28 cellular contexts compared by ENCODE assay signal in genomic region chr21:33041981-33042380, GRCh38. TPM values are rescaled to one million over a fixed set of nuclear protein-coding genes. Genes with fewer than 3 reads are reported as not detected.
DNase-seq lines count a peak whose midpoint lies in the region; ATAC-seq and TF ChIP-seq lines count a peak whose summit lies in the region.
"Had no signal": no experiment of that assay in that cellular context is flagged by ENCODE, and none has a peak within 500 bp of the region (broad histone marks: within the 10 kb centered on the region; RNA-seq: fewer than 3 reads in every experiment).

No MANE protein-coding gene starts in this region.

- no peaks in the 10 kb centered on the region for H4K20me1 ChIP-seq in fibroblast of lung (ENCODE audit: control insufficient read depth, extremely low read depth, insufficient read depth, low read length)

- H3K27me3 ChIP-seq in fibroblast of lung (ENCODE audit: control insufficient read depth, insufficient read depth, low read length), result no peaks in the 10 kb centered on the region

- no peaks in the 10 kb centered on the region for H3K79me2 ChIP-seq in fibroblast of lung (ENCODE audit: control insufficient read depth, insufficient read depth, low read length)

- no peak overlapping the region for H3K9ac ChIP-seq in fibroblast of lung (ENCODE audit: insufficient read depth, low read length)

- no peaks in the 10 kb centered on the region for H3K9me3 ChIP-seq in fibroblast of lung (ENCODE audit: control insufficient read depth, insufficient read depth, low read depth, low read length)
- H3K9me3 ChIP-seq: BE2C had no signal

- DNase-seq in NK-92 treated with Interleukin-12 subunit alpha and Interleukin-12 subunit beta, amount 100 ng/mL, for 24 hours (lab: John Stamatoyannopoulos, UW), result peak; percentile 26
- DNase-seq in NK-92 (lab: John Stamatoyannopoulos, UW; ENCODE audit: unreplicated experiment) (no peak), M059J (ENCODE audit: low read depth) (peak; percentile 55), fibroblast of lung (ENCODE audit: low read depth in 2 of 2) (peak in 1 of 2 donors; percentile 52), foreskin melanocyte (no peak)
- DNase-seq: ACHN, BE2C, Calu3, DMS79 treated with DMSO at 0.1 percent for 48 hours, Kasumi-1, MV-4-11, NCI-H1105, NCI-H1436 treated with DMSO at 0.1 percent for 48 hours, NCI-H187 treated with DMSO at 0.1 percent for 48 hours, NCI-H345, NCI-H524, NCI-H748 treated with DMSO at 0.1 percent for 48 hours, PC-9, SHP77 had no signal

- no peak overlapping the region for H3K4me3 ChIP-seq in fibroblast of lung (replicated peaks in 1 of 4; ENCODE audit: control extremely low read depth in 1 of 4, insufficient read depth in 1 of 4, low read depth in 3 of 4, low read length in 4 of 4)
- H3K4me3 ChIP-seq: GM12878, K562, PC-9 had no signal

- no peak overlapping the region for H3K27ac ChIP-seq in fibroblast of lung (ENCODE audit: insufficient read depth, low read length)
- H3K27ac ChIP-seq: 22Rv1, PC-9, RWPE1 had no signal

- no peak for TF ChIP-seq CTCF in fibroblast of lung (conservative IDR thresholded peaks at IDR 0.05 in 1 of 2, IDR thresholded peaks at IDR 0.05 in 1 of 2; ENCODE audit: low read depth in 1 of 2, low read length in 2 of 2)

- H3K4me1 ChIP-seq in fibroblast of lung (ENCODE audit: control insufficient read depth, extremely low read depth, insufficient read depth, low read length), result peaks cover 8% of the 10 kb centered on the region
- H3K4me1 ChIP-seq: BE2C had no signal

- H3K4me2 ChIP-seq in fibroblast of lung (ENCODE audit: extremely low read depth, insufficient read depth, low read length), result peak overlapping the region; percentile 18
- H3K4me2 ChIP-seq: PC-9 had no signal

- ATAC-seq in HG02588 (IDR thresholded peaks at IDR 0.05; ENCODE audit: unreplicated experiment), result no peak
- no peak for ATAC-seq in GM18909 (IDR thresholded peaks at IDR 0.05; ENCODE audit: poor library complexity, unreplicated experiment)
- ATAC-seq: GM12878, HepG2, K562 had no signal

- no peaks in the 10 kb centered on the region for H3K36me3 ChIP-seq in fibroblast of lung (ENCODE audit: control insufficient read depth, insufficient read depth, low read length)
- H3K36me3 ChIP-seq: BE2C had no signal

- no peak overlapping the region for H2AFZ ChIP-seq in fibroblast of lung (ENCODE audit: low read length)
- H2AFZ ChIP-seq: PC-9 had no signal

RNA-seq across cellular contexts. Expression of gene OLIG2, which starts 16.2 kb away (rescaled TPM):
- total RNA-seq in M059J (2014; rRNA removed; shearing (Covaris generic)), result not detected in 2 replicates
- total RNA-seq in fibroblast of lung, result not detected in 2 replicates
- polyA plus RNA-seq in fibroblast of lung, result not detected in 2 replicates
- not detected in 2 replicates for polyA plus RNA-seq in fibroblast of lung (2012)
- not detected in 2 replicates for polyA minus RNA-seq in fibroblast of lung (ENCODE audit: low replicate concordance)
- total RNA-seq: Calu3, GM12878, HepG2, HT-29, K562, MCF 10A, PC-9 had no signal
- polyA plus RNA-seq: GM12878, HepG2, K562 had no signal

RNA-seq across cellular contexts. Expression of gene OLIG1, which starts 28.0 kb away (rescaled TPM):
- not detected in 2 replicates for total RNA-seq in M059J (2014; rRNA removed; shearing (Covaris generic))
- not detected in 2 replicates for total RNA-seq in fibroblast of lung
- polyA plus RNA-seq in fibroblast of lung, result not detected in 2 replicates
- not detected in 2 replicates for polyA plus RNA-seq in fibroblast of lung (2012)
- polyA minus RNA-seq in fibroblast of lung (ENCODE audit: low replicate concordance), result not detected in 2 replicates
- total RNA-seq: Calu3, GM12878, HepG2, HT-29, K562, MCF 10A, PC-9 had no signal
- polyA plus RNA-seq: GM12878, HepG2, K562 had no signal

Comparison
In these comparisons a context has a peak if more than half of its experiments do, and no peak if none do; other contexts are left out.
1. DNase-seq: peak in NK-92 treated with Interleukin-12 subunit alpha and Interleukin-12 subunit beta, amount 100 ng/mL, for 24 hours (single experiment) and M059J (single experiment); none in NK-92 (single experiment) and foreskin melanocyte (single experiment).